In genomic region chr4:71236226-71236625, GRCh38 we compare ENCODE assay signal across 19 cellular contexts.
DNase-seq lines count a peak whose midpoint lies in the region; ATAC-seq and TF ChIP-seq lines count a peak whose summit lies in the region.
"Had no signal": no experiment of that assay in that cellular context is flagged by ENCODE, and none has a peak within 500 bp of the region (broad histone marks: within the 10 kb centered on the region; RNA-seq: fewer than 3 reads in every experiment).

No MANE protein-coding gene starts in this region.

- peaks cover 0 to 45% (median 13%) of the 10 kb centered on the region in 12 donors for H3K4me1 ChIP-seq in heart left ventricle
- H3K4me1 ChIP-seq in psoas muscle, result peaks cover 22% of the 10 kb centered on the region

- H3K4me3 ChIP-seq in heart left ventricle (peak overlapping the region in 9 of 12 donors; percentile 23 to 50 (median 32)), psoas muscle (peak overlapping the region; percentile 43)
- H3K4me3 ChIP-seq: BLaER1 treated with 17β-estradiol and CSF1 and Interleukin-3, amounts not matched to agents 10 nM and 100 nM; K562 had no signal

- no peaks in the 10 kb centered on the region for H3K27me3 ChIP-seq in heart left ventricle
- no peaks in the 10 kb centered on the region for H3K27me3 ChIP-seq in psoas muscle (ENCODE audit: insufficient read depth in 3 of 3, low read length in 2 of 3)
- H3K27me3 ChIP-seq: BLaER1 treated with 17β-estradiol and CSF1 and Interleukin-3, amounts not matched to agents 10 nM and 100 nM had no signal

- H3K9me3 ChIP-seq in heart left ventricle, result no peaks in the 10 kb centered on the region
- H3K9me3 ChIP-seq in psoas muscle, result no peaks in the 10 kb centered on the region
- H3K9me3 ChIP-seq: BLaER1 treated with 17β-estradiol and CSF1 and Interleukin-3, amounts not matched to agents 10 nM and 100 nM had no signal

- no peak for DNase-seq in heart left ventricle
- no peak for DNase-seq in Right ventricle myocardium inferior (ENCODE audit: missing footprints)
- DNase-seq in left ventricle myocardium superior, result no peak
- no peak for DNase-seq in psoas muscle
- DNase-seq in NCI-H146 treated with DMSO at 0.1 percent for 48 hours (lab: John Stamatoyannopoulos, UW; ENCODE audit: unreplicated experiment), result no peak
- no peak for DNase-seq in NCI-H526 (lab: John Stamatoyannopoulos, UW)
- DNase-seq: 8988T; CD4-positive, alpha-beta memory T cell; MM.1S; NCI-H1092; NCI-H1436 treated with DMSO at 0.1 percent for 48 hours; NCI-H2029; NCI-H2227 treated with DMSO at 0.1 percent for 48 hours; NCI-H510A; NCI-H748 treated with DMSO at 0.1 percent for 48 hours had no signal

- H3K27ac ChIP-seq in heart left ventricle (peak overlapping the region in 10 of 12 donors; percentile 42 to 81 (median 57)), psoas muscle (peak overlapping the region; percentile 56)
- H3K27ac ChIP-seq: BLaER1 treated with 17β-estradiol and CSF1 and Interleukin-3, amounts not matched to agents 10 nM and 100 nM; RWPE1 had no signal

- TF ChIP-seq CTCF in heart left ventricle (IDR thresholded peaks at IDR 0.05) (no peak), psoas muscle (IDR thresholded peaks at IDR 0.05) (no peak)

- intact Hi-C loops in heart left ventricle (cut with DNase I) (loop anchor here in 1 of 10 donors (10.0 kb wide), 1 partner anchor 319 kb away; no protein-coding TSS in a partner anchor), Right ventricle myocardium inferior (cut with DNase I) (loop anchor here (10.0 kb wide), 1 partner anchor 219 kb away; no protein-coding TSS in a partner anchor), left ventricle myocardium superior (cut with micrococcal nuclease) (loop anchor here (5.0 kb wide), 1 partner anchor 316 kb away; no protein-coding TSS in a partner anchor), psoas muscle (cut with DNase I) (loop anchor here in 1 of 2 donors (10.0 kb wide), 1 partner anchor 479 kb away; no protein-coding TSS in a partner anchor)

- H3K36me3 ChIP-seq in heart left ventricle (no peaks in the 10 kb centered on the region), psoas muscle (ENCODE audit: insufficient read depth in 1 of 2, low read depth in 1 of 2) (no peaks in the 10 kb centered on the region)
- H3K36me3 ChIP-seq: BLaER1 treated with 17β-estradiol and CSF1 and Interleukin-3, amounts not matched to agents 10 nM and 100 nM had no signal

- no peak for TF ChIP-seq POLR2A in heart left ventricle (IDR thresholded peaks at IDR 0.05)

- ATAC-seq in heart left ventricle, result peak; percentile 37 to 56 (median 44)
- no peak for ATAC-seq in Right ventricle myocardium inferior
- peak; percentile 50 for ATAC-seq in left ventricle myocardium superior
- peak in 1 of 4 donors; percentile 30 for ATAC-seq in psoas muscle
- ATAC-seq in HG03139 (IDR thresholded peaks at IDR 0.05; ENCODE audit: unreplicated experiment), result no peak
- ATAC-seq: K562 had no signal

- 40 to 60% (median 50%) methylated on average over 4 of the region's 4 CpGs for WGBS in heart left ventricle, 4 donors
- WGBS in psoas muscle, 3 donors, result 47 to 78% (median 69%) methylated on average over 4 of the region's 4 CpGs

Comparison
In these comparisons a context has a peak if more than half of its experiments do, and no peak if none do; other contexts are left out.
1. ATAC-seq: peak in heart left ventricle (4 of 4) and left ventricle myocardium superior (single experiment); none in Right ventricle myocardium inferior (single experiment) and HG03139 (single experiment).